ENCODE assay signal across 25 cellular contexts in the genomic region with DNA sequence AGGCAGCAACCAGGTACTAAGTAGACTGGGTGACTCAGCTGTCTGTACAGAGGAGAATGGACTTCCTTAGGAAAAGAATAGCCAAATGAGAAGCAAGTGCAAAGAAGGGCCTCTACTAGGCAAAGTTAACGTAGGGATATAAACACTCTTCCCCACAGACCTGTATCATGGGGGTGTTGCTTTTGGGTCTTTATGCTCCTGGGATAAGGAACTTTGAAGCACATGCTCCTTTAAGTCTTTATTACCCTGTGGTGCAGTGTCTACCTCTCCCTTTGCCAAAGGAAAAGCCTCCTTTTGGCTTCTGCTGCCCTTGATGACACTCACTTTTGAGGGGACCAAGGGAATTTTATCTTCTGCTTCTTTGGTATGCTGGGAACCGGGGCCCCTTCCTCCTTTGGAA. TPM values are rescaled to one million over a fixed set of nuclear protein-coding genes. Genes with fewer than 3 reads are reported as not detected.
DNase-seq lines count a peak whose midpoint lies in the region; ATAC-seq and TF ChIP-seq lines count a peak whose summit lies in the region.
"Had no signal": no experiment of that assay in that cellular context is flagged by ENCODE, and none has a peak within 500 bp of the region (broad histone marks: within the 10 kb centered on the region; RNA-seq: fewer than 3 reads in every experiment).

No MANE protein-coding gene starts in this region.

- H3K4ac ChIP-seq in trophoblast cell (ENCODE audit: low read depth, low read length), result no peak overlapping the region

- H2BK12ac ChIP-seq in trophoblast cell (ENCODE audit: low read length), result peak overlapping the region; percentile 25

- H3K79me2 ChIP-seq in OCI-LY3 (ENCODE audit: low read length), result peaks cover 29% of the 10 kb centered on the region
- peaks cover 7% of the 10 kb centered on the region for H3K79me2 ChIP-seq in trophoblast cell (ENCODE audit: control insufficient read depth, insufficient read depth, low read length, poor library complexity)

- H3K4me3 Mint-ChIP-seq in T-helper 2 cell treated with Interferon-gamma antibody and Interleukin-4, amounts not matched to agents 5 μg/mL and 100 μg/mL, for 36 hours, result no peak overlapping the region
- no peak overlapping the region for H3K4me3 Mint-ChIP-seq in chondrocyte (ENCODE audit: unreplicated experiment)
- H3K4me3 Mint-ChIP-seq: stimulated activated naive CD8-positive, alpha-beta T cell treated with anti-CD3 and anti-CD28 coated beads, Interleukin-15, amount 100 ng/mL, for 72 hours had no signal

- H3K27me3 ChIP-seq in OCI-LY3 (ENCODE audit: low read depth, low read length) (no peaks in the 10 kb centered on the region), trophoblast cell (ENCODE audit: insufficient read depth, low read length) (no peaks in the 10 kb centered on the region)
- H3K27me3 ChIP-seq: colonic mucosa, hepatocyte, sigmoid colon, upper lobe of left lung had no signal

- H4K91ac ChIP-seq in trophoblast cell (ENCODE audit: low read depth, low read length), result no peak overlapping the region

- no peak for TF ChIP-seq CTCF in OCI-LY3 (IDR thresholded peaks at IDR 0.05; ENCODE audit: low read depth, low read length)
- TF ChIP-seq CTCF in chondrocyte (IDR thresholded peaks at IDR 0.05), result no peak

- WGBS in trophoblast cell (ENCODE audit: extremely low coverage, insufficient coverage, insufficient read length), result no CpG with 5 or more reads among the region's 2 CpGs

- H3K36me3 ChIP-seq in OCI-LY3 (replicated peaks; ENCODE audit: low read depth, low read length) (peaks cover 58% of the 10 kb centered on the region), trophoblast cell (ENCODE audit: control insufficient read depth in 1 of 2, insufficient read depth in 2 of 2, low read length in 2 of 2) (peaks cover 23 to 30% of the 10 kb centered on the region in 2 experiments)
- H3K36me3 ChIP-seq: colonic mucosa had no signal

- H3K4me1 ChIP-seq in OCI-LY3 (ENCODE audit: low read length) (peaks cover 17% of the 10 kb centered on the region), trophoblast cell (ENCODE audit: control insufficient read depth in 1 of 2, insufficient read depth in 2 of 2, low read length in 2 of 2) (peaks cover 6 to 9% of the 10 kb centered on the region in 2 experiments)

- peaks cover 3% of the 10 kb centered on the region for H3K79me1 ChIP-seq in trophoblast cell (ENCODE audit: low read length)

- no peak overlapping the region for H4K12ac ChIP-seq in trophoblast cell (ENCODE audit: low read depth, low read length)

- ATAC-seq in GM18909 (IDR thresholded peaks at IDR 0.05; ENCODE audit: poor library complexity, unreplicated experiment), result no peak
- ATAC-seq: Right ventricle myocardium inferior had no signal

- no peaks in the 10 kb centered on the region for H3K27me3 Mint-ChIP-seq in T-helper 2 cell treated with Interferon-gamma antibody and Interleukin-4, amounts not matched to agents 5 μg/mL and 100 μg/mL, for 36 hours (ENCODE audit: low read depth)
- no peaks in the 10 kb centered on the region for H3K27me3 Mint-ChIP-seq in chondrocyte (ENCODE audit: low read depth)
- H3K27me3 Mint-ChIP-seq: naive B cell; stimulated activated naive CD8-positive, alpha-beta T cell treated with anti-CD3 and anti-CD28 coated beads, Interleukin-15, amount 100 ng/mL, for 72 hours had no signal

- H3K4me1 Mint-ChIP-seq in T-helper 2 cell treated with Interferon-gamma antibody and Interleukin-4, amounts not matched to agents 5 μg/mL and 100 μg/mL, for 36 hours (ENCODE audit: low read depth), result peaks cover 25% of the 10 kb centered on the region
- peaks cover 20% of the 10 kb centered on the region for H3K4me1 Mint-ChIP-seq in chondrocyte (ENCODE audit: low read depth)

- H2BK120ac ChIP-seq in trophoblast cell (ENCODE audit: insufficient read depth, low read length, poor library complexity), result no peak overlapping the region

- H3K4me2 ChIP-seq in OCI-LY3 (ENCODE audit: low read length) (no peak overlapping the region), trophoblast cell (ENCODE audit: low read length) (no peak overlapping the region)
- H3K4me2 ChIP-seq: hepatocyte had no signal

- H4K20me1 ChIP-seq in OCI-LY3 (ENCODE audit: insufficient read depth, low read length), result no peaks in the 10 kb centered on the region

- H3K9me3 Mint-ChIP-seq in T-helper 2 cell treated with Interferon-gamma antibody and Interleukin-4, amounts not matched to agents 5 μg/mL and 100 μg/mL, for 36 hours, result no peaks in the 10 kb centered on the region
- no peaks in the 10 kb centered on the region for H3K9me3 Mint-ChIP-seq in chondrocyte (ENCODE audit: low read depth)
- H3K9me3 Mint-ChIP-seq: naive B cell; stimulated activated naive CD8-positive, alpha-beta T cell treated with anti-CD3 and anti-CD28 coated beads, Interleukin-15, amount 100 ng/mL, for 72 hours had no signal

- peak overlapping the region; percentile 52; the same call in 1 of the 2 replicates for H3K27ac ChIP-seq in OCI-LY3 (ENCODE audit: low read length)
- no peak overlapping the region for H3K27ac ChIP-seq in trophoblast cell (ENCODE audit: low read depth, low read length)
- H3K27ac ChIP-seq: colonic mucosa had no signal

- no peak overlapping the region for H2AK5ac ChIP-seq in trophoblast cell (ENCODE audit: low read length)

- H3K18ac ChIP-seq in trophoblast cell (ENCODE audit: low read length), result no peak overlapping the region

- no peak overlapping the region for H3K14ac ChIP-seq in trophoblast cell (ENCODE audit: low read length)

- peaks cover 43% of the 10 kb centered on the region for H3K36me3 Mint-ChIP-seq in T-helper 2 cell treated with Interferon-gamma antibody and Interleukin-4, amounts not matched to agents 5 μg/mL and 100 μg/mL, for 36 hours (ENCODE audit: low read depth)
- H3K36me3 Mint-ChIP-seq in chondrocyte (ENCODE audit: low read depth), result peaks cover 14% of the 10 kb centered on the region

- H2BK5ac ChIP-seq in trophoblast cell (ENCODE audit: low read depth, low read length, poor library complexity), result no peak overlapping the region

- H4K8ac ChIP-seq in trophoblast cell (ENCODE audit: low read depth, low read length), result no peak overlapping the region

- H3K9ac ChIP-seq in OCI-LY3 (ENCODE audit: low read length), result no peak overlapping the region
- H3K9ac ChIP-seq in trophoblast cell (ENCODE audit: low read length), result no peak overlapping the region

- DNase-seq in T-helper 2 cell treated with Interferon-gamma antibody and Interleukin-4, amounts not matched to agents 5 μg/mL and 100 μg/mL, for 36 hours (ENCODE audit: low spot score), result no peak
- DNase-seq in T-helper 2 cell (no peak), chondrocyte (ENCODE audit: low spot score) (no peak), trophoblast cell (no peak), dedifferentiated amniotic fluid mesenchymal stem cell (ENCODE audit: extremely low spot score) (no peak), anterior cingulate cortex (lab: John Stamatoyannopoulos, UW) (no peak)
- DNase-seq: 8988T; activated naive CD4-positive, alpha-beta T cell treated with anti-CD3 and anti-CD28 coated beads, Interleukin-2, amount 50 U/mL, for 16 hours; activated T-cell treated with anti-CD3 and anti-CD28 coated beads, Interleukin-2, amount 50 U/mL, for 1 hour; colonic mucosa; DMS 273 treated with DMSO at 0.1 percent for 48 hours; GF-D8; naive B cell; NCI-H2029 treated with DMSO at 0.1 percent for 48 hours; NCI-H446; NK-92 treated with Interleukin-12 subunit alpha and Interleukin-12 subunit beta, amount 100 ng/mL, for 24 hours; sigmoid colon; stimulated activated CD4-positive, alpha-beta T cell treated with anti-CD3 and anti-CD28 coated beads, Interleukin-1b, Interleukin-23, amount 100 ng/mL, for 48 hours; stimulated activated naive CD8-positive, alpha-beta T cell treated with anti-CD3 and anti-CD28 coated beads, Interleukin-15, amount 100 ng/mL, for 72 hours; SW 1271 had no signal

- H3K4me3 ChIP-seq in OCI-LY3 (ENCODE audit: low read length) (no peak overlapping the region), trophoblast cell (ENCODE audit: low read depth, low read length) (no peak overlapping the region)
- H3K4me3 ChIP-seq: colonic mucosa, hepatocyte, sigmoid colon, upper lobe of left lung had no signal

- peak overlapping the region; percentile 24 for H3K27ac Mint-ChIP-seq in T-helper 2 cell treated with Interferon-gamma antibody and Interleukin-4, amounts not matched to agents 5 μg/mL and 100 μg/mL, for 36 hours
- peak overlapping the region; percentile 49 for H3K27ac Mint-ChIP-seq in chondrocyte (ENCODE audit: unreplicated experiment)

- H3K23ac ChIP-seq in trophoblast cell (ENCODE audit: low read length), result no peak overlapping the region

- H2AFZ ChIP-seq in OCI-LY3 (ENCODE audit: low read depth, low read length) (no peak overlapping the region), trophoblast cell (ENCODE audit: insufficient read depth, low read length, poor library complexity) (no peak overlapping the region)
- H2AFZ ChIP-seq: hepatocyte had no signal

- H3K9me3 ChIP-seq in OCI-LY3 (ENCODE audit: insufficient read depth, low read length) (no peaks in the 10 kb centered on the region), trophoblast cell (ENCODE audit: insufficient read depth, low read depth, low read length) (no peaks in the 10 kb centered on the region)
- H3K9me3 ChIP-seq: colonic mucosa, sigmoid colon, upper lobe of left lung had no signal

RNA-seq across cellular contexts. Expression of a gene that starts 5.0 kb away (rescaled TPM):
- total RNA-seq in chondrocyte, result 30.0 to 64.7 TPM (median 31.8 TPM) in 3 replicates
- 21.0 and 23.2 TPM in 2 replicates for polyA plus RNA-seq in trophoblast cell (2013)

RNA-seq across cellular contexts. Expression of a gene that starts 14.8 kb away (rescaled TPM):
- total RNA-seq in chondrocyte, result 51.4 to 73.2 TPM (median 54.7 TPM) in 3 replicates
- 32.5 and 35.5 TPM in 2 replicates for polyA plus RNA-seq in trophoblast cell (2013)

RNA-seq across cellular contexts. Expression of a gene that starts 30.5 kb away (rescaled TPM):
- 5.7 to 11.1 TPM (median 8.9 TPM) in 3 replicates for total RNA-seq in chondrocyte
- polyA plus RNA-seq in trophoblast cell (2013), result 5.4 and 5.9 TPM in 2 replicates

RNA-seq across cellular contexts. Expression of a gene that starts 57.4 kb away (rescaled TPM):
- 229 to 257 TPM (median 236 TPM) in 3 replicates for total RNA-seq in chondrocyte
- 411 and 419 TPM in 2 replicates for polyA plus RNA-seq in trophoblast cell (2013)

RNA-seq across cellular contexts. Expression of a gene that starts 59.9 kb away (rescaled TPM):
- total RNA-seq in chondrocyte, result 17.5 to 19.3 TPM (median 18.6 TPM) in 3 replicates
- 17.2 and 18.9 TPM in 2 replicates for polyA plus RNA-seq in trophoblast cell (2013)
